Comparison of ENCODE assay signal across 12 cellular contexts in genomic region chr11:129418039-129418438, GRCh38. TPM values are rescaled to one million over a fixed set of nuclear protein-coding genes. Genes with fewer than 3 reads are reported as not detected.
DNase-seq lines count a peak whose midpoint lies in the region; ATAC-seq, FAIRE-seq and TF ChIP-seq lines count a peak whose summit lies in the region.
"Had no signal": no experiment of that assay in that cellular context is flagged by ENCODE, and none has a peak within 500 bp of the region (broad histone marks: within the 10 kb centered on the region; RNA-seq: fewer than 3 reads in every experiment).

No MANE protein-coding gene starts in this region.

- H2BK15ac ChIP-seq in H9 (ENCODE audit: low read depth, low read length), result no peak overlapping the region

- H3K27me3 Mint-ChIP-seq in H9 (ENCODE audit: low read depth), result no peaks in the 10 kb centered on the region

- no peak overlapping the region for H2BK20ac ChIP-seq in H9 (ENCODE audit: low read depth, low read length, poor library complexity, severe bottlenecking)

- no peaks in the 10 kb centered on the region for H3K36me3 Mint-ChIP-seq in H9 (ENCODE audit: insufficient read depth in 1 of 3, low read depth in 3 of 3)
- H3K36me3 Mint-ChIP-seq: natural killer cell treated with Interleukin-12 subunit alpha and Interleukin-12 subunit beta and Interleukin-15 and Interleukin-18, amount 100 ng/mL, for 72 hours had no signal

- H4K91ac ChIP-seq in H9 (ENCODE audit: insufficient read length, low read depth, low read length), result no peak overlapping the region

- no peak overlapping the region for H3K4me3 Mint-ChIP-seq in H9
- H3K4me3 Mint-ChIP-seq: natural killer cell treated with Interleukin-12 subunit alpha and Interleukin-12 subunit beta and Interleukin-15 and Interleukin-18, amount 100 ng/mL, for 72 hours had no signal

- no peak overlapping the region for H3K14ac ChIP-seq in H9 (ENCODE audit: insufficient read depth, low read length)

- no peak overlapping the region for H2AK5ac ChIP-seq in H9 (ENCODE audit: insufficient read length, low read length)

- H3K4ac ChIP-seq in H9 (ENCODE audit: low read depth, low read length), result no peak overlapping the region

- H4K8ac ChIP-seq in H9 (replicated peaks; ENCODE audit: insufficient read length, low read depth, low read length), result no peak overlapping the region

- H2BK5ac ChIP-seq in H9 (ENCODE audit: insufficient read length, low read length), result no peak overlapping the region

- H3K4me3 ChIP-seq in colonic mucosa (no peak overlapping the region), coronary artery (no peak overlapping the region)
- H3K4me3 ChIP-seq: esophagus squamous epithelium had no signal

- H3K27ac ChIP-seq in colonic mucosa, result peak overlapping the region; percentile 68
- no peak overlapping the region for H3K27ac ChIP-seq in coronary artery
- no peak overlapping the region for H3K27ac ChIP-seq in H9 (ENCODE audit: insufficient read length, low read depth, low read length)

- no peak overlapping the region for H3K27ac Mint-ChIP-seq in H9
- H3K27ac Mint-ChIP-seq: natural killer cell treated with Interleukin-12 subunit alpha and Interleukin-12 subunit beta and Interleukin-15 and Interleukin-18, amount 100 ng/mL, for 72 hours had no signal

- H3K79me2 ChIP-seq in H9 (ENCODE audit: insufficient read depth, low read length), result no peaks in the 10 kb centered on the region

- TF ChIP-seq CTCF in colonic mucosa (IDR thresholded peaks at IDR 0.05) (no peak), coronary artery (IDR thresholded peaks at IDR 0.05) (no peak), H9 (conservative IDR thresholded peaks at IDR 0.05) (no peak)

- no peaks in the 10 kb centered on the region; a peak in 1 of 5 replicates for H3K9me3 Mint-ChIP-seq in H9
- H3K9me3 Mint-ChIP-seq: natural killer cell treated with Interleukin-12 subunit alpha and Interleukin-12 subunit beta and Interleukin-15 and Interleukin-18, amount 100 ng/mL, for 72 hours had no signal

- no peak overlapping the region for H2AFZ ChIP-seq in H9 (ENCODE audit: low read length)

- no peak overlapping the region for H3K56ac ChIP-seq in H9 (ENCODE audit: insufficient read length, low read depth, low read length)

- H3K9ac ChIP-seq in colonic mucosa (ENCODE audit: low read depth in 2 of 2, low read length in 2 of 2), result peak overlapping the region in 1 of 2 donors; percentile 52
- no peak overlapping the region for H3K9ac ChIP-seq in H9 (ENCODE audit: extremely low read depth, insufficient read length, low read length)

- no peaks in the 10 kb centered on the region for H3K23me2 ChIP-seq in H9 (ENCODE audit: insufficient read length, low read depth, low read length, poor library complexity, severe bottlenecking)

- H3K18ac ChIP-seq in H9 (ENCODE audit: insufficient read length, low read depth, low read length), result no peak overlapping the region

- H4K20me1 ChIP-seq in H9 (ENCODE audit: control insufficient read depth, insufficient read depth, insufficient read length), result no peaks in the 10 kb centered on the region

- no peak overlapping the region for H2BK120ac ChIP-seq in H9 (ENCODE audit: low read depth, low read length, poor library complexity, severe bottlenecking)

- no peak overlapping the region for H2BK12ac ChIP-seq in H9 (ENCODE audit: insufficient read length, low read depth, low read length)

- H3K4me1 ChIP-seq in colonic mucosa (peaks cover 17% of the 10 kb centered on the region), H9 (ENCODE audit: insufficient read depth, low read length) (no peaks in the 10 kb centered on the region)

- H3K9me3 ChIP-seq in colonic mucosa (no peaks in the 10 kb centered on the region), H9 (ENCODE audit: control insufficient read depth, low read depth, low read length) (no peaks in the 10 kb centered on the region)
- H3K9me3 ChIP-seq: esophagus squamous epithelium had no signal

- H3K23ac ChIP-seq in H9 (ENCODE audit: insufficient read length, low read depth, low read length), result no peak overlapping the region

- H3K36me3 ChIP-seq in colonic mucosa, result no peaks in the 10 kb centered on the region

- H3T11ph ChIP-seq in H9 (ENCODE audit: low read length), result no peak overlapping the region

- H4K5ac ChIP-seq in H9 (ENCODE audit: insufficient read length, low read depth, low read length), result no peak overlapping the region

- FAIRE-seq in frontal cortex (lab: Jason Lieb, UNC), result no peak
- FAIRE-seq: GM18507 had no signal

- no CpG with 5 or more reads among the region's 4 CpGs for WGBS in H9 (ENCODE audit: extremely low coverage, insufficient read length, low lambda C conversion rate)

- intact Hi-C loops in colonic mucosa (cut with DNase I), result no loop called here

- no peak overlapping the region for H3K4me2 ChIP-seq in H9 (ENCODE audit: insufficient read depth, insufficient read length, low read length)

- DNase-seq in colonic mucosa (peak; percentile 65), frontal cortex (ENCODE audit: low spot score in 2 of 2) (no peak), coronary artery (ENCODE audit: low spot score) (no peak), H9 (no peak)
- no peak for DNase-seq in activated CD4-positive, alpha-beta T cell treated with anti-CD3 and anti-CD28 coated beads, Interleukin-2, amount 50 U/mL, for 4 hours
- DNase-seq: esophagus squamous epithelium had no signal

- ATAC-seq in GM18508 (IDR thresholded peaks at IDR 0.05; ENCODE audit: insufficient read depth, unreplicated experiment), result peak; percentile 88
- ATAC-seq in GM19467 (IDR thresholded peaks at IDR 0.05; ENCODE audit: unreplicated experiment), result peak; percentile 51
- peak; percentile 70 for ATAC-seq in HG03103 (IDR thresholded peaks at IDR 0.05; ENCODE audit: low read depth, unreplicated experiment)
- ATAC-seq: natural killer cell treated with Interleukin-12 subunit alpha and Interleukin-12 subunit beta and Interleukin-15 and Interleukin-18, amount 100 ng/mL, for 72 hours had no signal

- H3K79me1 ChIP-seq in H9 (ENCODE audit: insufficient read depth, low read depth, low read length, poor library complexity, severe bottlenecking), result no peaks in the 10 kb centered on the region

- no peaks in the 10 kb centered on the region for H3K27me3 ChIP-seq in colonic mucosa
- no peaks in the 10 kb centered on the region for H3K27me3 ChIP-seq in H9 (ENCODE audit: insufficient read depth, low read length)
- H3K27me3 ChIP-seq: esophagus squamous epithelium had no signal

- no peaks in the 10 kb centered on the region for H3K4me1 Mint-ChIP-seq in H9

RNA-seq across cellular contexts. Expression of gene BARX2, which starts 42.4 kb away (rescaled TPM):
- 10 to 100 TPM; 19.0 to 23.9 TPM for total RNA-seq in colonic mucosa
- total RNA-seq in frontal cortex, result not detected
- total RNA-seq in H9 (2021), result not detected in 2 replicates
- total RNA-seq: M059J; natural killer cell treated with Interleukin-12 subunit alpha and Interleukin-12 subunit beta and Interleukin-15 and Interleukin-18, amount 100 ng/mL, for 72 hours had no signal

Comparison
In these comparisons a context has a peak if more than half of its experiments do, and no peak if none do; other contexts are left out.
1. RNA of gene BARX2, which starts 42.4 kb away (total RNA-seq): 19.0 to 23.9 TPM in colonic mucosa; not detected in frontal cortex (single experiment) and not detected in H9; every median in the first group is over 10 times any median in the second.
2. Peak in every context shown above with its lines, with median percentiles within 50 percentile points of each other: ATAC-seq.